13 cellular contexts compared by ENCODE assay signal in genomic region chr21:43734830-43735229, GRCh38. TPM values are rescaled to one million over a fixed set of nuclear protein-coding genes. Genes with fewer than 3 reads are reported as not detected.
A peak's percentile ranks its signal among the peaks of the same experiment; 100 is the strongest.
DNase-seq lines count a peak whose midpoint lies in the region; ATAC-seq, FAIRE-seq and TF ChIP-seq lines count a peak whose summit lies in the region.
"Had no signal": no experiment of that assay in that cellular context is flagged by ENCODE, and none has a peak within 500 bp of the region (broad histone marks: within the 10 kb centered on the region; RNA-seq: fewer than 3 reads in every experiment).

No MANE protein-coding gene starts in this region.

- POLR2A ChIA-PET in A549 (lab: Yijun Ruan, JAX) = no interaction called here
- POLR2A ChIA-PET in RWPE1 (lab: Yijun Ruan, JAX; ENCODE audit: low non-redundant PET) = no interaction called here
- POLR2A ChIA-PET in naive thymus-derived CD8-positive, alpha-beta T cell (lab: Charles Lee) = no interaction called here
- POLR2A ChIA-PET in Caco-2 (lab: Charles Lee) = no interaction called here

- whole genome bisulfite sequencing in A549 (ENCODE audit: missing lambda C conversion rate) = 85% methylated on average over 10 of the region's 12 CpGs
- WGBS in esophagus squamous epithelium, 2 donors = 59 to 70% methylated on average over 9 to 10 of the region's 12 CpGs

- no peak for TF ChIP-seq EP300 in A549 (IDR thresholded peaks at IDR 0.05)

- ATAC-seq in A549 (no peak), GM21390 (IDR thresholded peaks at IDR 0.05; ENCODE audit: unreplicated experiment) (no peak), GM19395 (IDR thresholded peaks at IDR 0.05; ENCODE audit: unreplicated experiment) (no peak), GM21825 (IDR thresholded peaks at IDR 0.05; ENCODE audit: unreplicated experiment) (no peak)
- ATAC-seq in naive thymus-derived CD8-positive, alpha-beta T cell = no peak

- no peaks in the 10 kb centered on the region for H3K27me3 Mint-ChIP-seq in naive thymus-derived CD8-positive, alpha-beta T cell
- no peaks in the 10 kb centered on the region for H3K27me3 Mint-ChIP-seq in Caco-2 (ENCODE audit: insufficient read depth, unreplicated experiment)
- H3K27me3 Mint-ChIP-seq: B cell had no signal

- intact Hi-C loops in esophagus squamous epithelium (cut with DNase I) = no loop called here
- intact Hi-C loops in Caco-2 (cut with micrococcal nuclease; ENCODE audit: unreplicated experiment) = no loop called here

- H3K36me3 Mint-ChIP-seq in naive thymus-derived CD8-positive, alpha-beta T cell = peaks cover 0 to 8% (median 0%) of the 10 kb centered on the region in 3 donors
- H3K36me3 Mint-ChIP-seq in Caco-2 (ENCODE audit: insufficient read depth, unreplicated experiment) = peaks cover 60% of the 10 kb centered on the region

- TF ChIP-seq POLR2A in A549 (IDR thresholded peaks at IDR 0.05; ENCODE audit: low read length) (no peak), esophagus squamous epithelium (IDR thresholded peaks at IDR 0.05) (no peak)

- peak overlapping the region in 6 of 10 donors; percentile 20 to 65 (median 46) for H3K4me3 Mint-ChIP-seq in naive thymus-derived CD8-positive, alpha-beta T cell
- no peak overlapping the region for H3K4me3 Mint-ChIP-seq in Caco-2 (ENCODE audit: unreplicated experiment)
- H3K4me3 Mint-ChIP-seq: B cell had no signal

- H3K27me3 ChIP-seq in esophagus squamous epithelium (no peaks in the 10 kb centered on the region), Caco-2 (replicated peaks; ENCODE audit: control insufficient read depth, insufficient read depth, low read length) (no peaks in the 10 kb centered on the region)
- H3K27me3 ChIP-seq: heart left ventricle had no signal

- TF ChIP-seq RAD21 in A549 (conservative IDR thresholded peaks at IDR 0.05 in 1 of 2, IDR thresholded peaks at IDR 0.05 in 1 of 2) = no peak

- H3K9me3 ChIP-seq in A549 = no peaks in the 10 kb centered on the region
- H3K9me3 ChIP-seq in esophagus squamous epithelium = no peaks in the 10 kb centered on the region
- H3K9me3 ChIP-seq in Caco-2 = no peaks in the 10 kb centered on the region
- H3K9me3 ChIP-seq: heart left ventricle had no signal

- H3K4me3 ChIP-seq in A549 = no peak overlapping the region
- no peak overlapping the region for H3K4me3 ChIP-seq in esophagus squamous epithelium
- H3K4me3 ChIP-seq in Caco-2 (ENCODE audit: low read depth, low read length) = no peak overlapping the region
- H3K4me3 ChIP-seq: heart left ventricle had no signal

- FAIRE-seq in A549 (lab: Jason Lieb, UNC) = no peak
- FAIRE-seq: colon, H54 had no signal

- H3K4me1 Mint-ChIP-seq in naive thymus-derived CD8-positive, alpha-beta T cell = peaks cover 22 to 40% (median 27%) of the 10 kb centered on the region in 4 donors
- peaks cover 7% of the 10 kb centered on the region for H3K4me1 Mint-ChIP-seq in Caco-2 (ENCODE audit: low read depth, unreplicated experiment)

- H3K27ac Mint-ChIP-seq in naive thymus-derived CD8-positive, alpha-beta T cell = peak overlapping the region in 4 of 10 donors; percentile 40 to 84 (median 65)
- H3K27ac Mint-ChIP-seq in Caco-2 (ENCODE audit: unreplicated experiment) = no peak overlapping the region
- H3K27ac Mint-ChIP-seq: B cell had no signal

- CTCF ChIA-PET in A549 (lab: Yijun Ruan, JAX) (interaction anchor here (1.5 kb wide), 1 partner anchor 22 kb away, joined by 3 read pairs; no protein-coding TSS in a partner anchor), RWPE1 (lab: Yijun Ruan, JAX) (interaction anchor here (0.6 to 0.8 kb wide), 2 partner anchors 11 to 134 kb away, joined by 3 to 4 read pairs; no protein-coding TSS in a partner anchor), Caco-2 (lab: Charles Lee) (no interaction called here)

- TF ChIP-seq CTCF in A549 (IDR thresholded peaks at IDR 0.05) (no peak), RWPE1 (conservative IDR thresholded peaks at IDR 0.05; ENCODE audit: low read depth) (no peak), esophagus squamous epithelium (IDR thresholded peaks at IDR 0.05) (no peak), Caco-2 (IDR thresholded peaks at IDR 0.05; ENCODE audit: insufficient read depth in 1 of 2, low read depth in 1 of 2, low read length in 1 of 2, severe bottlenecking in 1 of 2, unreplicated experiment in 1 of 2) (no peak)

- no TSS peak for BruUV-seq in Caco-2 (replicated peaks; lab: Mats Ljungman, UMichigan)

- DNase-seq in A549 (ENCODE audit: low read depth in 1 of 2, low spot score in 1 of 2) (no peak), RWPE1 (ENCODE audit: low spot score) (no peak), esophagus squamous epithelium (lab: John Stamatoyannopoulos, UW) (no peak), Caco-2 (no peak)
- DNase-seq in naive thymus-derived CD8-positive, alpha-beta T cell = no peak
- DNase-seq: activated T-cell treated with anti-CD3 and anti-CD28 coated beads for 4 hours, heart left ventricle had no signal

- peaks cover 3 to 43% (median 8%) of the 10 kb centered on the region in 3 donors for H3K36me3 ChIP-seq in esophagus squamous epithelium
- H3K36me3 ChIP-seq in Caco-2 (ENCODE audit: control insufficient read depth, insufficient read depth, low read length) = peaks cover 2% of the 10 kb centered on the region; the same call in 1 of the 2 replicates

- H3K4me1 ChIP-seq in A549 = peaks cover 94% of the 10 kb centered on the region
- H3K4me1 ChIP-seq in esophagus squamous epithelium = peaks cover 33 to 63% (median 38%) of the 10 kb centered on the region in 3 donors
- H3K4me1 ChIP-seq in Caco-2 = peaks cover 22% of the 10 kb centered on the region

- peak overlapping the region; percentile 38 to 99; a peak in 4 of 6 replicates for H3K27ac ChIP-seq in A549
- H3K27ac ChIP-seq in RWPE1 = peak overlapping the region; percentile 99
- peak overlapping the region; percentile 67 to 85 (median 78) for H3K27ac ChIP-seq in esophagus squamous epithelium
- H3K27ac ChIP-seq: heart left ventricle had no signal

- H3K9me3 Mint-ChIP-seq in naive thymus-derived CD8-positive, alpha-beta T cell = no peaks in the 10 kb centered on the region
- H3K9me3 Mint-ChIP-seq in Caco-2 (ENCODE audit: unreplicated experiment) = no peaks in the 10 kb centered on the region

- peak overlapping the region; percentile 93; the same call in 2 of the 3 replicates for H3K4me2 ChIP-seq in A549

TF ChIP-seq in A549, 52 proteins besides CTCF, POLR2A, EP300 and RAD21 (continues in another document):
- TF ChIP-seq JUN (IDR thresholded peaks at IDR 0.05) (no peak), CHD4 (IDR thresholded peaks at IDR 0.05; ENCODE audit: borderline replicate concordance) (no peak), GATA3 (IDR thresholded peaks at IDR 0.05; ENCODE audit: borderline replicate concordance) (no peak), HDAC2 (IDR thresholded peaks at IDR 0.05) (no peak), CBX2 (IDR thresholded peaks at IDR 0.05; ENCODE audit: borderline replicate concordance, low read depth) (no peak), TP53 (CRISPR knock-in tag; IDR thresholded peaks at IDR 0.05) (no peak), TFCP2L1 (CRISPR knock-in tag; IDR thresholded peaks at IDR 0.05) (no peak), ELK1 (IDR thresholded peaks at IDR 0.05; ENCODE audit: low read depth, low read length) (no peak)

RNA-seq across cellular contexts. Expression of gene PDXK, which starts 15.9 kb away (rescaled TPM):
- polyA plus RNA-seq in A549 (2011; rRNA removed) = 252 and 292 TPM in 2 replicates
- 331 and 370 TPM in 2 replicates for polyA plus RNA-seq in A549 (2012; cell fraction: cytosol; rRNA removed)
- 322 and 326 TPM in 2 replicates for polyA plus RNA-seq in A549 (2012; cell fraction: nucleus; rRNA removed)
- polyA plus RNA-seq in A549 (2017; fragmentation: RNase III; extraction: RNeasy Plus Mini Kit Qiagen cat#74134 plus additional on column Dnase treatment) = 189 to 220 TPM (median 214 TPM) in 3 replicates
- 336 and 363 TPM in 2 replicates for polyA minus RNA-seq in A549 (2011; rRNA and poly(A)+ RNA removed)
- 100 to 1,000 TPM in 2 of 4 donors, 10 to 100 TPM in 2; 42.9 to 114 (median 82.0) TPM for total RNA-seq in esophagus squamous epithelium
- total RNA-seq in naive thymus-derived CD8-positive, alpha-beta T cell = 10 to 100 TPM; 56.3 to 60.6 TPM
- polyA plus RNA-seq in naive thymus-derived CD8-positive, alpha-beta T cell = 10 to 100 TPM; 27.1 to 36.0 (median 29.6) TPM
- total RNA-seq in Caco-2 (2022) = 275 and 276 TPM in 2 replicates

RNA-seq across cellular contexts. Expression of gene CSTB, which starts 41.3 kb away (rescaled TPM):
- polyA plus RNA-seq in A549 (2011; rRNA removed) (42.9 and 51.5 TPM in 2 replicates), A549 (2017; fragmentation: RNase III; extraction: RNeasy Plus Mini Kit Qiagen cat#74134 plus additional on column Dnase treatment) (94.1 to 102 TPM (median 101 TPM) in 3 replicates)
- 90.6 and 103 TPM in 2 replicates for polyA plus RNA-seq in A549 (2012; cell fraction: cytosol; rRNA removed)
- 29.1 and 41.0 TPM in 2 replicates for polyA plus RNA-seq in A549 (2012; cell fraction: nucleus; rRNA removed)
- polyA minus RNA-seq in A549 (2011; rRNA and poly(A)+ RNA removed) = 16.5 and 23.7 TPM in 2 replicates
- total RNA-seq in esophagus squamous epithelium (100 to 1,000 TPM; 375 to 700 (median 481) TPM), Caco-2 (2022) (49.9 and 50.0 TPM in 2 replicates)
- 10 to 100 TPM; 30.7 to 33.1 TPM for total RNA-seq in naive thymus-derived CD8-positive, alpha-beta T cell
- polyA plus RNA-seq in naive thymus-derived CD8-positive, alpha-beta T cell = 10 to 100 TPM; 54.9 to 67.4 (median 62.7) TPM

RNA-seq across cellular contexts. Expression of gene RRP1, which starts 54.5 kb away (rescaled TPM):
- 15.4 and 16.8 TPM in 2 replicates for polyA plus RNA-seq in A549 (2011; rRNA removed)
- polyA plus RNA-seq in A549 (2012; cell fraction: cytosol; rRNA removed) = 21.1 and 22.1 TPM in 2 replicates
- polyA plus RNA-seq in A549 (2012; cell fraction: nucleus; rRNA removed) = 36.0 and 38.9 TPM in 2 replicates
- 26.3 to 29.5 TPM (median 28.2 TPM) in 3 replicates for polyA plus RNA-seq in A549 (2017; fragmentation: RNase III; extraction: RNeasy Plus Mini Kit Qiagen cat#74134 plus additional on column Dnase treatment)
- 14.5 and 16.5 TPM in 2 replicates for polyA minus RNA-seq in A549 (2011; rRNA and poly(A)+ RNA removed)
- 10 to 100 TPM; 22.5 to 37.2 (median 30.4) TPM for total RNA-seq in esophagus squamous epithelium
- 10 to 100 TPM; 27.5 to 28.3 TPM for total RNA-seq in naive thymus-derived CD8-positive, alpha-beta T cell
- polyA plus RNA-seq in naive thymus-derived CD8-positive, alpha-beta T cell = 10 to 100 TPM; 12.3 to 23.5 (median 14.8) TPM
- 51.6 and 52.8 TPM in 2 replicates for total RNA-seq in Caco-2 (2022)
